In the genomic region with DNA sequence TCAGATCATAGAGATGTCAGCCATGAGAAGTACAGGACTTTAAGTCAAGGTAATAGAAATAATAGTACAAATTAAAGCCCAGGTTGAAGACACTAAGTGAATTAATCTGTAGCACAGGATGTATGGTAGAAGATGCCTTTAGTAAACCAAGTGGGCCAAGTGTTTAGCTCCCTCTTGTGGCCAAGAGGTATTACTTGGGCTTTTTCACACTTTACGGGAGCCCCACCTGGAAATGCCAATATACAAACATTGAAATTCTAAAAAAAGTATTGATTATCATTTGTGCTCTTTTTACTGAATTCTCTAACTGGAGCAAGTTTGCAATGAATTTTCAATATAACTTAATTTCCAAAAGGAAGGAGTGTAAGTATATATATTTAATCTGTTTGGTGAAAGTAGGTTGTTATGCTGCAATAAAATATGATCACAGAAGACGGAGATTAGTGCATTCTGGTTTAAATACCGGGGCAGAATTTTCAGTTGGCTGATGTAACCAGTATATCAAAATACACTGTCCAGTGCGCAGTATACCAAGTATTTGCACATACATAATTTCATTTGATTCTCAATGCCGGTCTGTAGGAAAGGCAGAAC, we compare ENCODE assay signal across 8 cellular contexts.
DNase-seq lines count a peak whose midpoint lies in the region; ATAC-seq and TF ChIP-seq lines count a peak whose summit lies in the region.

No MANE protein-coding gene starts in this region.

- TF ChIP-seq CTCF in ascending aorta (IDR thresholded peaks at IDR 0.05) (peak; percentile 47 to 80 (median 75)), suprapubic skin (IDR thresholded peaks at IDR 0.05) (peak; percentile 47 to 61)

- H3K27ac ChIP-seq in ascending aorta (no peak overlapping the region), suprapubic skin (no peak overlapping the region)

- peak; percentile 67 to 82 for ATAC-seq in activated CD4-positive, CD25-positive, alpha-beta regulatory T cell treated with anti-CD3 and anti-CD28 coated beads, Interleukin-2, amount 50 U/mL, for 24 hours
- ATAC-seq in GM19463 (IDR thresholded peaks at IDR 0.05; ENCODE audit: unreplicated experiment) (peak; percentile 92), HG03442 (IDR thresholded peaks at IDR 0.05; ENCODE audit: unreplicated experiment) (peak; percentile 95)

- H3K4me3 ChIP-seq in ascending aorta (no peak overlapping the region), suprapubic skin (no peak overlapping the region)

- TF ChIP-seq POLR2A in suprapubic skin (IDR thresholded peaks at IDR 0.05), result no peak

- DNase-seq in activated CD4-positive, CD25-positive, alpha-beta regulatory T cell treated with anti-CD3 and anti-CD28 coated beads, Interleukin-2, amount 50 U/mL, for 72 hours, result no peak
- DNase-seq in NOMO-1 treated with dmso at 0.1 percent for 144 hours (lab: John Stamatoyannopoulos, UW; ENCODE audit: unreplicated experiment) (peak; percentile 15), ascending aorta (ENCODE audit: low spot score in 2 of 2) (no peak), iPS-NIHi7 (ENCODE audit: extremely low spot score) (peak; percentile 53), suprapubic skin (ENCODE audit: low spot score in 2 of 2) (no peak)

- H3K9me3 ChIP-seq in ascending aorta (no peaks in the 10 kb centered on the region), suprapubic skin (no peaks in the 10 kb centered on the region)

- H3K36me3 ChIP-seq in ascending aorta, result no peaks in the 10 kb centered on the region
- H3K36me3 ChIP-seq in suprapubic skin, result no peaks in the 10 kb centered on the region

- H3K27me3 ChIP-seq in ascending aorta, result no peaks in the 10 kb centered on the region
- no peaks in the 10 kb centered on the region for H3K27me3 ChIP-seq in suprapubic skin

- no peak for TF ChIP-seq EP300 in suprapubic skin (IDR thresholded peaks at IDR 0.05)

- H3K4me1 ChIP-seq in ascending aorta (no peaks in the 10 kb centered on the region), suprapubic skin (no peaks in the 10 kb centered on the region)

- intact Hi-C loops in ascending aorta (cut with DNase I), result no loop called here

- 60% methylated on average over 5 of the region's 5 CpGs for WGBS in suprapubic skin

Comparison
In these comparisons a context has a peak if more than half of its experiments do, and no peak if none do; other contexts are left out.
1. DNase-seq: peak in NOMO-1 treated with dmso at 0.1 percent for 144 hours (single experiment) and iPS-NIHi7 (single experiment); none in activated CD4-positive, CD25-positive, alpha-beta regulatory T cell treated with anti-CD3 and anti-CD28 coated beads, Interleukin-2, amount 50 U/mL, for 72 hours (single experiment), ascending aorta (0 of 2) and suprapubic skin (0 of 2).
2. Peak in every context shown above with its lines, with median percentiles within 50 percentile points of each other: ATAC-seq.